In genomic region chr3:172087827-172088580, GRCh38 we compare ENCODE assay signal across 9 cellular contexts. TPM values are rescaled to one million over a fixed set of nuclear protein-coding genes. Genes with fewer than 3 reads are reported as not detected.
A peak's percentile ranks its signal among the peaks of the same experiment; 100 is the strongest.
DNase-seq lines count a peak whose midpoint lies in the region; ATAC-seq and TF ChIP-seq lines count a peak whose summit lies in the region.
"Had no signal": no experiment of that assay in that cellular context is flagged by ENCODE, and none has a peak within 500 bp of the region (broad histone marks: within the 10 kb centered on the region; RNA-seq: fewer than 3 reads in every experiment).

No MANE protein-coding gene starts in this region.

- no peak for TF ChIP-seq POLR2A in sigmoid colon (IDR thresholded peaks at IDR 0.05)

- 30 to 55% methylated on average over 7 of the region's 7 CpGs for WGBS in sigmoid colon, 2 donors

- H3K27me3 ChIP-seq in sigmoid colon: no peaks in the 10 kb centered on the region

- no peak overlapping the region for H3K4me3 ChIP-seq in sigmoid colon

- peak; percentile 32 for DNase-seq in DMS 273 treated with DMSO at 0.1 percent for 48 hours (lab: John Stamatoyannopoulos, UW)
- DNase-seq in foreskin melanocyte: peak; percentile 26
- no peak for DNase-seq in stimulated activated CD4-positive, alpha-beta T cell treated with anti-CD3 and anti-CD28 coated beads, Interleukin-4, amount 100 ng/mL, for 1 hour
- DNase-seq in NCI-H1048 (lab: John Stamatoyannopoulos, UW): no peak
- no peak for DNase-seq in HCEC 1CT
- DNase-seq in sigmoid colon: no peak

- peaks cover 0 to 32% (median 11%) of the 10 kb centered on the region in 4 donors for H3K4me1 ChIP-seq in sigmoid colon

- no peaks in the 10 kb centered on the region for H3K9me3 ChIP-seq in sigmoid colon

- no peak for TF ChIP-seq CTCF in sigmoid colon (IDR thresholded peaks at IDR 0.05)

- intact Hi-C loops in sigmoid colon (cut with DNase I): no loop called here

- peak; percentile 84 for ATAC-seq in GM21515 (IDR thresholded peaks at IDR 0.05; ENCODE audit: unreplicated experiment)
- ATAC-seq in HG03575 (IDR thresholded peaks at IDR 0.05; ENCODE audit: extremely low read depth, insufficient number of reproducible peaks, low FRiP score, unreplicated experiment): peak; percentile 64

- H3K27ac ChIP-seq in sigmoid colon: no peak overlapping the region
- H3K27ac ChIP-seq: VCaP had no signal

- TF ChIP-seq EP300 in sigmoid colon (IDR thresholded peaks at IDR 0.05): no peak

- no peaks in the 10 kb centered on the region for H3K36me3 ChIP-seq in sigmoid colon

RNA-seq across cellular contexts. Expression of gene FNDC3B, which starts 48.6 kb away (rescaled TPM):
- total RNA-seq in sigmoid colon: 10 to 100 TPM; 50.3 to 93.9 (median 63.0) TPM
- polyA plus RNA-seq in sigmoid colon: 10 to 100 TPM; 16.2 to 25.7 (median 18.0) TPM

Comparison
In these comparisons a context has a peak if more than half of its experiments do, and no peak if none do; other contexts are left out.
1. DNase-seq: peak in DMS 273 treated with DMSO at 0.1 percent for 48 hours (single experiment) and foreskin melanocyte (single experiment); none in stimulated activated CD4-positive, alpha-beta T cell treated with anti-CD3 and anti-CD28 coated beads, Interleukin-4, amount 100 ng/mL, for 1 hour (single experiment), NCI-H1048 (single experiment), HCEC 1CT (single experiment) and sigmoid colon (single experiment).